Comparison of ENCODE assay signal across 23 cellular contexts in the genomic region with DNA sequence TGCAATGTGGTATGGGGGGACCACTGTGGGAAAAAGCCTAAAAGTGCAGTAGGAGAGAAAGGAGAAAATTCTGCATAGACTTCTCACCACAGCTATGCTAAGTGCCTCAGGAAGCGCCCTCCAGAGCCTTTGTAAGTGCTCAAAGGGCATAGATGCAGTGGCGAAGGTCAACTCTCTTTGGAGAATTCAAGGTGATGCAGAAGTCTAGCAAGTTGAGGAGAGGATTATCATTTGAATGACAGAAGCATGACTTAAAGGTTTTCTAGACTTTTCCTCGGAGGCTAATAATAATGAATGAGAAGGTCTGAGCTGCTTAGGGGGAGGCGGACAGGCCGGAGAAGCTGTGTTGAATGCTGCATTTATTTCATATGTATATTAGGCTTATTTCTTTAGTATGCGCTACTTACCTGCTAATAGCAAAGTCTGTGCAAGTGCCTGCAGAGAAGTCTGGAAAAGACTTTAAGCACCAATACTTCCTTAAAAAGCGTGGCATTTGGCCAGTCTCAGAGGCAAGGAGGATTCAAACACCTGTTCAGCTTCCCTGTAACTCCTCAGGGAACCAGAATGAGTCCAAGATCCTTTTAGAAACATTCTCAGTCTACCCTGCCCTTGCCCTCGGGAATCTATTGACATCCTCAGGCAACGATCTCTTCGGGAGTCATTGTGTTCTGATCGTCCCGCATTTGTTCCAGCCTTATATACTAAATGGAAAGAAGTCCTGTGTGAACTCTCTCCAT. TPM values are rescaled to one million over a fixed set of nuclear protein-coding genes. Genes with fewer than 3 reads are reported as not detected.
"Had no signal": no experiment of that assay in that cellular context is flagged by ENCODE, and none has a peak within 500 bp of the region (broad histone marks: within the 10 kb centered on the region; RNA-seq: fewer than 3 reads in every experiment).

No MANE protein-coding gene starts in this region.

- H3K36me3 ChIP-seq: ascending aorta, gastroesophageal sphincter, left lung, transverse colon, uterus had no signal

- H3K4me3 Mint-ChIP-seq: activated naive CD4-positive, alpha-beta T cell treated with anti-CD3 and anti-CD28 coated beads, Interleukin-2, amount 50 U/mL, for 24 hours; activated T-cell treated with anti-CD3 and anti-CD28 coated beads, Interleukin-2, amount 50 U/mL, for 72 hours; central memory CD8-positive, alpha-beta T cell; nephron progenitor cell; T-helper 1 cell treated with Interleukin-12 subunit alpha and Interleukin-12 subunit beta and Interleukin-4 antibody, amounts not matched to agents 30 μg/mL and 1 μg/mL, for 36 hours had no signal

- DNase-seq: activated CD4-positive, alpha-beta T cell treated with anti-CD3 and anti-CD28 coated beads for 1 hour; activated effector memory CD4-positive, alpha-beta T cell treated with anti-CD3 and anti-CD28 coated beads, Interleukin-2, amount 50 U/mL, for 16 hours; activated T-cell treated with anti-CD3 and anti-CD28 coated beads, Interleukin-2, amount 50 U/mL, for 72 hours; cortex of kidney; effector CD4-positive, alpha-beta T cell; heart right ventricle; left lung; midbrain; nephron progenitor cell; retina; stimulated activated CD4-positive, alpha-beta T cell treated with anti-CD3 and anti-CD28 coated beads, Interleukin-12 subunit alpha, Interleukin-12 subunit beta, amount 100 ng/mL, for 4 hours; stimulated activated CD4-positive, alpha-beta T cell treated with anti-CD3 and anti-CD28 coated beads, Interleukin-1b, Interleukin-23, amount 100 ng/mL, for 48 hours; stimulated activated CD8-positive, alpha-beta memory T cell treated with anti-CD3 and anti-CD28 coated beads, Interleukin-4, amount 100 ng/mL, for 48 hours; stimulated activated naive CD4-positive, alpha-beta T cell treated with Interleukin-2 at 50 U/mL for 16 hours; transverse colon; uterus had no signal

- H3K9me3 ChIP-seq: left lung, uterus had no signal

- H3K4me1 ChIP-seq: ascending aorta, gastroesophageal sphincter, left lung, transverse colon, uterus had no signal

- H3K27me3 ChIP-seq: ascending aorta, esophagus muscularis mucosa, heart right ventricle, left lung, uterus had no signal

- H3K4me1 Mint-ChIP-seq: activated naive CD4-positive, alpha-beta T cell treated with anti-CD3 and anti-CD28 coated beads, Interleukin-2, amount 50 U/mL, for 24 hours; central memory CD8-positive, alpha-beta T cell; nephron progenitor cell had no signal

- H3K9me3 Mint-ChIP-seq: activated naive CD4-positive, alpha-beta T cell treated with anti-CD3 and anti-CD28 coated beads, Interleukin-2, amount 50 U/mL, for 24 hours; activated T-cell treated with anti-CD3 and anti-CD28 coated beads, Interleukin-2, amount 50 U/mL, for 72 hours; T-helper 1 cell treated with Interleukin-12 subunit alpha and Interleukin-12 subunit beta and Interleukin-4 antibody, amounts not matched to agents 30 μg/mL and 1 μg/mL, for 36 hours had no signal

- H3K27ac ChIP-seq: ascending aorta, esophagus muscularis mucosa, gastroesophageal sphincter, left lung, transverse colon, uterus had no signal

- H3K36me3 Mint-ChIP-seq: activated naive CD4-positive, alpha-beta T cell treated with anti-CD3 and anti-CD28 coated beads, Interleukin-2, amount 50 U/mL, for 24 hours had no signal

- H3K27ac Mint-ChIP-seq: activated naive CD4-positive, alpha-beta T cell treated with anti-CD3 and anti-CD28 coated beads, Interleukin-2, amount 50 U/mL, for 24 hours; activated T-cell treated with anti-CD3 and anti-CD28 coated beads, Interleukin-2, amount 50 U/mL, for 72 hours; nephron progenitor cell; T-helper 1 cell treated with Interleukin-12 subunit alpha and Interleukin-12 subunit beta and Interleukin-4 antibody, amounts not matched to agents 30 μg/mL and 1 μg/mL, for 36 hours had no signal

- H3K4me3 ChIP-seq: ascending aorta, esophagus muscularis mucosa, gastroesophageal sphincter, heart right ventricle, left lung, transverse colon, uterus had no signal

RNA-seq across cellular contexts. Expression of a gene that starts 56.2 kb away (rescaled TPM):
- total RNA-seq: myocyte had no signal
